Comparison of ENCODE assay signal across 22 cellular contexts in the genomic region with DNA sequence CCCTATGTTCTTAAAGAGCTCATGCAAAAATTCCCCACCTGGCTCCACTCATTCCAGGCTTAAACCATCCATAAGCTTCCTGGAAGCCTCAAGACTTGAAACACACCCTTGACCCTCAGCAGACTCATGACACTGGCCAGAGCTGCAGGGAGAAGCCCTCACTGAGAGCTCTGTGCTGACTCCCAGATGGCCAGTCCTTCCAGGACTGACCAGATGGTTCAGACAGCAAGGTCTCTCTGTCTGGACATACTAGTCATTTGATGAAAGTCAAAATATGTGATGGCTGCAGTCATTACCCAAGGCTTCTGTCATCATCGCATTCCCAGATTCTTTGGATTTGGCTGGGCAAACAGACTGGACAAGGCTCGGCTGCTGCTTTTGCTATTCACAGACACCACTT.
A peak's percentile ranks its signal among the peaks of the same experiment; 100 is the strongest.
DNase-seq lines count a peak whose midpoint lies in the region; TF ChIP-seq lines count a peak whose summit lies in the region.
"Had no signal": no experiment of that assay in that cellular context is flagged by ENCODE, and none has a peak within 500 bp of the region (broad histone marks: within the 10 kb centered on the region; RNA-seq: fewer than 3 reads in every experiment).

No MANE protein-coding gene starts in this region.

- no peak overlapping the region for H4K12ac ChIP-seq in trophoblast cell (ENCODE audit: low read depth, low read length)

- H4K8ac ChIP-seq in trophoblast cell (ENCODE audit: low read depth, low read length): no peak overlapping the region

- H3K36me3 ChIP-seq in right atrium auricular region (no peaks in the 10 kb centered on the region), trophoblast cell (ENCODE audit: control insufficient read depth in 1 of 2, insufficient read depth in 2 of 2, low read length in 2 of 2) (no peaks in the 10 kb centered on the region), MG63 (no peaks in the 10 kb centered on the region)
- H3K36me3 ChIP-seq: tibial nerve had no signal

- H2BK120ac ChIP-seq in trophoblast cell (ENCODE audit: insufficient read depth, low read length, poor library complexity): no peak overlapping the region

- H3K9ac ChIP-seq in trophoblast cell (ENCODE audit: low read length): no peak overlapping the region

- H3K4me2 ChIP-seq in trophoblast cell (ENCODE audit: low read length): no peak overlapping the region

- no peak overlapping the region for H4K91ac ChIP-seq in trophoblast cell (ENCODE audit: low read depth, low read length)

- H3K79me1 ChIP-seq in trophoblast cell (ENCODE audit: low read length): peaks cover 7% of the 10 kb centered on the region

- H2BK5ac ChIP-seq in trophoblast cell (ENCODE audit: low read depth, low read length, poor library complexity): no peak overlapping the region

- peaks cover 0 to 30% of the 10 kb centered on the region in 2 donors for H3K4me1 ChIP-seq in right atrium auricular region
- H3K4me1 ChIP-seq in trophoblast cell (ENCODE audit: control insufficient read depth in 1 of 2, insufficient read depth in 2 of 2, low read length in 2 of 2): peaks cover 17 to 18% of the 10 kb centered on the region in 2 experiments

- TF ChIP-seq CTCF in right atrium auricular region (IDR thresholded peaks at IDR 0.05): no peak

- H3K18ac ChIP-seq in trophoblast cell (ENCODE audit: low read length): no peak overlapping the region

- H3K4me3 ChIP-seq in right atrium auricular region: no peak overlapping the region
- no peak overlapping the region for H3K4me3 ChIP-seq in trophoblast cell (ENCODE audit: low read depth, low read length)
- H3K4me3 ChIP-seq in MG63: no peak overlapping the region
- H3K4me3 ChIP-seq: lung, tibial nerve had no signal

- no CpG with 5 or more reads among the region's 2 CpGs for WGBS in trophoblast cell (ENCODE audit: extremely low coverage, insufficient coverage, insufficient read length)

- no peaks in the 10 kb centered on the region for H3K79me2 ChIP-seq in trophoblast cell (ENCODE audit: control insufficient read depth, insufficient read depth, low read length, poor library complexity)

- DNase-seq in EH (ENCODE audit: low read depth): peak; percentile 18
- DNase-seq in fibroblast of gingiva (ENCODE audit: low read depth): peak; percentile 10
- DNase-seq in right atrium auricular region (ENCODE audit: low spot score): peak; percentile 68
- peak; percentile 55 to 78 for DNase-seq in trophoblast cell
- DNase-seq in central memory CD4-positive, alpha-beta T cell: no peak
- DNase-seq in activated CD4-positive, alpha-beta T cell treated with anti-CD3 and anti-CD28 coated beads, Interleukin-2, amount 50 U/mL, for 4 hours: no peak
- DNase-seq in inferior parietal cortex (ENCODE audit: extremely low spot score): no peak
- DNase-seq in MG63: no peak
- DNase-seq: ACHN; activated CD8-positive, alpha-beta memory T cell treated with anti-CD3 and anti-CD28 coated beads for 24 hours; activated naive CD4-positive, alpha-beta T cell treated with Interleukin-2 at 50 U/mL for 16 hours; activated T-cell treated with anti-CD3 and anti-CD28 coated beads, Interleukin-2, amount 50 U/mL, for 4 hours; aorta; Karpas-422; NCI-H1694 treated with DMSO at 0.1 percent for 48 hours; NCI-H748 treated with DMSO at 0.1 percent for 48 hours; nucleus accumbens; stimulated activated CD4-positive, alpha-beta T cell treated with anti-CD3 and anti-CD28 coated beads, Interleukin-4, amount 100 ng/mL, for 24 hours; stimulated activated naive CD8-positive, alpha-beta T cell treated with anti-CD3 and anti-CD28 coated beads, Interleukin-15, Interleukin-2, amounts not matched to agents 100 U/mL and 50 U/mL, for 24 hours had no signal

- H3K27me3 ChIP-seq in right atrium auricular region (no peaks in the 10 kb centered on the region), trophoblast cell (ENCODE audit: insufficient read depth, low read length) (no peaks in the 10 kb centered on the region), MG63 (no peaks in the 10 kb centered on the region)
- H3K27me3 ChIP-seq: tibial nerve had no signal

- H3K23ac ChIP-seq in trophoblast cell (ENCODE audit: low read length): no peak overlapping the region

- H3K27ac ChIP-seq in right atrium auricular region (peak overlapping the region in 1 of 2 donors; percentile 56), trophoblast cell (ENCODE audit: low read depth, low read length) (no peak overlapping the region)
- H3K27ac ChIP-seq: C4-2B, tibial nerve had no signal

- H2BK12ac ChIP-seq in trophoblast cell (ENCODE audit: low read length): no peak overlapping the region

- H2AFZ ChIP-seq in trophoblast cell (ENCODE audit: insufficient read depth, low read length, poor library complexity): no peak overlapping the region

- H3K9me3 ChIP-seq in right atrium auricular region (no peaks in the 10 kb centered on the region), trophoblast cell (ENCODE audit: insufficient read depth, low read depth, low read length) (no peaks in the 10 kb centered on the region), MG63 (no peaks in the 10 kb centered on the region)
- H3K9me3 ChIP-seq: tibial nerve had no signal

- no peak overlapping the region for H2AK5ac ChIP-seq in trophoblast cell (ENCODE audit: low read length)

- H3K4ac ChIP-seq in trophoblast cell (ENCODE audit: low read depth, low read length): no peak overlapping the region

- H3K14ac ChIP-seq in trophoblast cell (ENCODE audit: low read length): no peak overlapping the region

Comparison
In these comparisons a context has a peak if more than half of its experiments do, and no peak if none do; other contexts are left out.
1. DNase-seq: peak in EH (single experiment), fibroblast of gingiva (single experiment), right atrium auricular region (single experiment) and trophoblast cell (2 of 2); none in central memory CD4-positive, alpha-beta T cell (single experiment), activated CD4-positive, alpha-beta T cell treated with anti-CD3 and anti-CD28 coated beads, Interleukin-2, amount 50 U/mL, for 4 hours (0 of 2), inferior parietal cortex (single experiment) and MG63 (single experiment).